In genomic region chr12:95217377-95218163, GRCh38 we compare ENCODE assay signal across 8 cellular contexts. TPM values are rescaled to one million over a fixed set of nuclear protein-coding genes. Genes with fewer than 3 reads are reported as not detected.
DNase-seq lines count a peak whose midpoint lies in the region; ATAC-seq and TF ChIP-seq lines count a peak whose summit lies in the region.

FGD6 (minus strand) TSS chr12:95217467; CDS start chr12:95217240, 227 bp downstream.
VEZT (plus strand) TSS chr12:95217807; CDS start chr12:95217851, 44 bp downstream.

- H3K9me3 ChIP-seq in DND-41 (ENCODE audit: insufficient read depth, low read length, severe bottlenecking) (no peaks in the 10 kb centered on the region), Panc1 (ENCODE audit: control insufficient read depth, insufficient read depth, low read depth, low read length) (no peaks in the 10 kb centered on the region), esophagus muscularis mucosa (no peaks in the 10 kb centered on the region), muscle layer of duodenum (ENCODE audit: control insufficient read depth in 1 of 2, low read length in 2 of 2) (no peaks in the 10 kb centered on the region)

- BruUV-seq in Panc1 (replicated peaks; lab: Mats Ljungman, UMichigan) = no TSS peak

- H3K79me2 ChIP-seq in DND-41 (ENCODE audit: insufficient read depth, low read length) = peaks cover 50% of the 10 kb centered on the region
- peaks cover 48% of the 10 kb centered on the region for H3K79me2 ChIP-seq in KMS-11 (ENCODE audit: insufficient read depth, low read depth)

- TF ChIP-seq EP300 in esophagus muscularis mucosa (IDR thresholded peaks at IDR 0.05) = no peak

- ATAC-seq in DND-41 (ENCODE audit: insufficient read depth, low read depth) = peak; percentile 89
- ATAC-seq in GM21737 (IDR thresholded peaks at IDR 0.05; ENCODE audit: unreplicated experiment) = peak; percentile 91
- peak; percentile 93 for ATAC-seq in Panc1

- POLR2A ChIA-PET in Panc1 (lab: Charles Lee) = interaction anchor here (1.5 kb wide), 1 partner anchor 10 kb away, joined by 3 read pairs; no protein-coding TSS in a partner anchor

- CTCF ChIA-PET in Panc1 (lab: Charles Lee) = interaction anchor here (0.6 to 0.8 kb wide), 3 partner anchors 18 to 100 kb away, joined by 3 to 4 read pairs (median 4); no protein-coding TSS in a partner anchor

- H2AFZ ChIP-seq in DND-41 (ENCODE audit: low read depth, low read length) (peak within 1 kb of the TSS; percentile 80), KMS-11 (ENCODE audit: low read depth) (peak within 1 kb of the TSS; percentile 90)

- H3K4me2 ChIP-seq in DND-41 (ENCODE audit: insufficient read depth, low read length) (peak within 1 kb of the TSS; percentile 89), KMS-11 (peak within 1 kb of the TSS; percentile 88)

- H3K27ac ChIP-seq in DND-41 (ENCODE audit: low read length) = peak within 1 kb of the TSS; percentile 73
- H3K27ac ChIP-seq in KMS-11 = peak within 1 kb of the TSS; percentile 79
- peak within 1 kb of the TSS; percentile 97 for H3K27ac ChIP-seq in Panc1 (ENCODE audit: low read length)
- peak within 1 kb of the TSS; percentile 92 to 99 (median 98) for H3K27ac ChIP-seq in esophagus muscularis mucosa (replicated peaks in 1 of 4)
- peak within 1 kb of the TSS; percentile 96 for H3K27ac ChIP-seq in muscle layer of duodenum (ENCODE audit: low read length)

- H3K36me3 ChIP-seq in DND-41 (ENCODE audit: insufficient read depth, low read length) (no peaks in the 10 kb centered on the region), KMS-11 (ENCODE audit: insufficient read depth) (no peaks in the 10 kb centered on the region), Panc1 (ENCODE audit: control insufficient read depth, insufficient read depth, low read length) (peaks cover 5% of the 10 kb centered on the region; the same call in 1 of the 2 replicates), esophagus muscularis mucosa (no peaks in the 10 kb centered on the region), muscle layer of duodenum (ENCODE audit: control insufficient read depth in 1 of 2, insufficient read depth in 2 of 2, low read length in 2 of 2) (no peaks in the 10 kb centered on the region)

- H3K4me3 ChIP-seq in DND-41 (ENCODE audit: low read depth in 1 of 2, low read length in 2 of 2) (peak within 1 kb of the TSS; percentile 78 to 90), KMS-11 (IDR thresholded peaks at IDR 0.05; ENCODE audit: insufficient read depth, low read depth, low read length) (peak within 1 kb of the TSS; percentile 24), Panc1 (ENCODE audit: low read depth in 2 of 2, low read length in 2 of 2) (peak within 1 kb of the TSS; percentile 93 to 94), esophagus muscularis mucosa (peak within 1 kb of the TSS; percentile 73 to 89 (median 86)), muscle layer of duodenum (ENCODE audit: low read depth in 1 of 2, low read length in 2 of 2) (peak within 1 kb of the TSS; percentile 93 to 96)

- TF ChIP-seq CTCF in DND-41 (IDR thresholded peaks at IDR 0.05; ENCODE audit: borderline replicate concordance, extremely low read depth, low read length, poor library complexity, severe bottlenecking) (peak; percentile 75), KMS-11 (conservative IDR thresholded peaks at IDR 0.05; ENCODE audit: low read depth, low read length) (peak; percentile 38), Panc1 (IDR thresholded peaks at IDR 0.05) (peak; percentile 88), esophagus muscularis mucosa (IDR thresholded peaks at IDR 0.05) (peak; percentile 42 to 61 (median 53))

- in situ Hi-C loops in Panc1 (cut with HindIII; ENCODE audit: low pct_unique_long_range_greater_than_20kb, low sequenced_read_pairs) = no loop called here

- DNase-seq in DND-41 (peak; percentile 99), Panc1 (ENCODE audit: low read depth, low spot score) (peak; percentile 96), activated T-helper 1 cell treated with Interleukin-2 at 50 U/mL for 16 hours (ENCODE audit: low read depth) (peak; percentile 96), esophagus muscularis mucosa (ENCODE audit: extremely low spot score) (peak; percentile 100)
- DNase-seq in stimulated activated CD8-positive, alpha-beta memory T cell treated with anti-CD3 and anti-CD28 coated beads, Interleukin-7, amount 100 ng/mL, for 4 hours (ENCODE audit: low read depth in 2 of 2) = peak; percentile 96 to 98

- peaks cover 17% of the 10 kb centered on the region; the same call in 1 of the 2 replicates for H4K20me1 ChIP-seq in DND-41 (ENCODE audit: insufficient read depth, low read length)
- H4K20me1 ChIP-seq in KMS-11 (ENCODE audit: insufficient read depth) = no peaks in the 10 kb centered on the region

- intact Hi-C loops in Panc1 (cut with micrococcal nuclease; ENCODE audit: unreplicated experiment) = loop anchor here (2.0 kb wide), 1 partner anchor 99 kb away; no protein-coding TSS in a partner anchor
- intact Hi-C loops in esophagus muscularis mucosa (cut with DNase I) = loop anchor here (5.0 to 10.0 kb wide), 3 partner anchors 100 to 317 kb away; no protein-coding TSS in a partner anchor

- TF ChIP-seq POLR2A in esophagus muscularis mucosa (IDR thresholded peaks at IDR 0.05; ENCODE audit: low read depth) = peak; percentile 64

- 0% methylated on average over 27 of the region's 76 CpGs for WGBS in esophagus muscularis mucosa

- peak within 1 kb of the TSS; percentile 71 for H3K9ac ChIP-seq in DND-41 (ENCODE audit: low read depth, low read length)
- peak within 1 kb of the TSS; percentile 88 for H3K9ac ChIP-seq in KMS-11

- H3K27me3 ChIP-seq in DND-41 (ENCODE audit: insufficient read depth, low read length, poor library complexity) = no peaks in the 10 kb centered on the region
- H3K27me3 ChIP-seq in KMS-11 (ENCODE audit: insufficient read depth, low read depth) = no peaks in the 10 kb centered on the region
- no peaks in the 10 kb centered on the region for H3K27me3 ChIP-seq in Panc1 (ENCODE audit: control insufficient read depth, insufficient read depth, low read length)
- H3K27me3 ChIP-seq in esophagus muscularis mucosa = no peaks in the 10 kb centered on the region
- H3K27me3 ChIP-seq in muscle layer of duodenum (ENCODE audit: low read depth, low read length) = no peaks in the 10 kb centered on the region

- peaks cover 37% of the 10 kb centered on the region for H3K4me1 ChIP-seq in DND-41 (ENCODE audit: insufficient read depth, low read length)
- H3K4me1 ChIP-seq in KMS-11 (ENCODE audit: low read depth, poor library complexity, severe bottlenecking) = peaks cover 28% of the 10 kb centered on the region
- peaks cover 30% of the 10 kb centered on the region for H3K4me1 ChIP-seq in Panc1 (ENCODE audit: control insufficient read depth, insufficient read depth, low read length)
- peaks cover 28 to 59% (median 57%) of the 10 kb centered on the region in 4 donors for H3K4me1 ChIP-seq in esophagus muscularis mucosa
- peaks cover 0 to 34% of the 10 kb centered on the region in 2 donors for H3K4me1 ChIP-seq in muscle layer of duodenum (ENCODE audit: control insufficient read depth in 1 of 2, insufficient read depth in 2 of 2, low read length in 2 of 2)

RNA-seq across cellular contexts. Expression of gene FGD6, which starts in this region (rescaled TPM):
- total RNA-seq in Panc1 (2021; ENCODE audit: unreplicated experiment) = 28.3 TPM
- polyA plus RNA-seq in Panc1 (2012; ENCODE audit: insufficient read length) = 9.2 TPM
- 10 to 100 TPM; 30.5 to 48.6 (median 37.3) TPM for total RNA-seq in esophagus muscularis mucosa

RNA-seq across cellular contexts. Expression of gene VEZT, which starts in this region (rescaled TPM):
- total RNA-seq in Panc1 (2021; ENCODE audit: unreplicated experiment) = 70.6 TPM
- 35.8 TPM for polyA plus RNA-seq in Panc1 (2012; ENCODE audit: insufficient read length)
- total RNA-seq in esophagus muscularis mucosa = 10 to 100 TPM; 73.0 to 90.3 (median 87.0) TPM

Comparison
In these comparisons a context has a peak if more than half of its experiments do, and no peak if none do; other contexts are left out.
1. Peak in every context shown above with its lines: DNase-seq, ATAC-seq, H3K4me3 ChIP-seq and H3K27ac ChIP-seq.
2. H3K4me3 ChIP-seq: peak in every context shown above with its lines; median percentile 94 in muscle layer of duodenum; 94 in Panc1; 86 in esophagus muscularis mucosa; 84 in DND-41; 24 in KMS-11.
3. CTCF ChIP-seq: peak in every context shown above with its lines; median percentile 88 in Panc1; 75 in DND-41; 53 in esophagus muscularis mucosa; 38 in KMS-11.